29 cellular contexts compared by ENCODE assay signal in the genomic region with DNA sequence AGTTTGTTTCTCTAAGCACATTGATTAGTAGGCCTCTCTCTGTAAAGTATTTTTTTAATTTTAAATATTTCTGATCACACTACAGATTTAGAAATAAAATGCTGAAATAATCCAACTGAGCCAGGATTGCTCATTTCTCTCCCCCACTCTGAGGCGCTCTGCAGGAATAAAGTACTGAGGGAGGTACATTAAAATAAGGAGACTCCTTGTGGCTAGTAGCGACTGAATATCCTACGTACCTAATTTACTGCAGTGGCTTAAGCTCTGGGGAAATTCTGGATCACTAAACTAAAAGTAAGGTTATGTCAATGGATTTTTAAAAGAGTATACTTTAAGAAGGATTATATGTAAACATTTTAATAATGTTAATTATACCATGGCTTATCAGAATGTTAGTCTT.
"Had no signal": no experiment of that assay in that cellular context is flagged by ENCODE, and none has a peak within 500 bp of the region (broad histone marks: within the 10 kb centered on the region; RNA-seq: fewer than 3 reads in every experiment).

No MANE protein-coding gene starts in this region.

- H3K27ac Mint-ChIP-seq: immature natural killer cell; naive thymus-derived CD8-positive, alpha-beta T cell; nephron; stimulated activated naive CD8-positive, alpha-beta T cell treated with anti-CD3 and anti-CD28 coated beads, Interleukin-15, amount 100 ng/mL, for 72 hours; type B pancreatic cell had no signal

- DNase-seq: hippocampal formation; immature natural killer cell; kidney; left colon; left lung; lower lobe of right lung; mammary epithelial cell; mesenchymal stem cell; naive thymus-derived CD8-positive, alpha-beta T cell; nucleus accumbens; pancreas; posterior cingulate gyrus; retina; right cardiac atrium; stimulated activated CD4-positive, alpha-beta T cell treated with anti-CD3 and anti-CD28 coated beads, Interleukin-12 subunit alpha, Interleukin-12 subunit beta, amount 100 ng/mL, for 4 hours; stimulated activated CD4-positive, alpha-beta T cell treated with anti-CD3 and anti-CD28 coated beads, Interleukin-15, amount 100 ng/mL, for 24 hours; stimulated activated CD4-positive, alpha-beta T cell treated with anti-CD3 and anti-CD28 coated beads, Interleukin-2, amount 100 ng/mL, for 24 hours; stimulated activated CD4-positive, alpha-beta T cell treated with anti-CD3 and anti-CD28 coated beads, Interleukin-4, amount 100 ng/mL, for 1 hour; stimulated activated naive CD4-positive, alpha-beta T cell; stimulated activated naive CD8-positive, alpha-beta T cell treated with anti-CD3 and anti-CD28 coated beads, Interleukin-15, amount 100 ng/mL, for 72 hours; substantia nigra had no signal

- H3K4me3 ChIP-seq: left lung, lower lobe of right lung, pancreas, prostate gland, skin epidermis, tibial nerve, vagina had no signal

- ATAC-seq: left colon; left lung; lower lobe of right lung; naive thymus-derived CD8-positive, alpha-beta T cell; pancreas; right cardiac atrium; sciatic nerve; stimulated activated naive CD8-positive, alpha-beta T cell treated with anti-CD3 and anti-CD28 coated beads, Interleukin-15, amount 100 ng/mL, for 72 hours had no signal

- H3K4me3 Mint-ChIP-seq: immature natural killer cell; naive thymus-derived CD8-positive, alpha-beta T cell; nephron; neural crest cell; stimulated activated naive CD8-positive, alpha-beta T cell treated with anti-CD3 and anti-CD28 coated beads, Interleukin-15, amount 100 ng/mL, for 72 hours; type B pancreatic cell had no signal

- H3K9me3 ChIP-seq: left lung, lower lobe of right lung, pancreas, prostate gland, tibial nerve, vagina had no signal

- H3K27ac ChIP-seq: left lung, lower lobe of right lung, pancreas, prostate gland, skin epidermis, tibial nerve, vagina had no signal

- H3K36me3 ChIP-seq: left lung, lower lobe of right lung, pancreas, prostate gland, tibial nerve, vagina had no signal

- H3K27me3 ChIP-seq: left lung, pancreas, tibial nerve, vagina had no signal

- H3K27me3 Mint-ChIP-seq: naive thymus-derived CD8-positive, alpha-beta T cell; stimulated activated naive CD8-positive, alpha-beta T cell treated with anti-CD3 and anti-CD28 coated beads, Interleukin-15, amount 100 ng/mL, for 72 hours; type B pancreatic cell had no signal

- H3K4me1 ChIP-seq: left lung, lower lobe of right lung, pancreas, prostate gland had no signal

- H3K9me3 Mint-ChIP-seq: immature natural killer cell; naive thymus-derived CD8-positive, alpha-beta T cell; nephron; neural crest cell; type B pancreatic cell had no signal

- H3K4me1 Mint-ChIP-seq: immature natural killer cell, nephron had no signal

- H3K36me3 Mint-ChIP-seq: immature natural killer cell; naive thymus-derived CD8-positive, alpha-beta T cell had no signal
